In the genomic region with DNA sequence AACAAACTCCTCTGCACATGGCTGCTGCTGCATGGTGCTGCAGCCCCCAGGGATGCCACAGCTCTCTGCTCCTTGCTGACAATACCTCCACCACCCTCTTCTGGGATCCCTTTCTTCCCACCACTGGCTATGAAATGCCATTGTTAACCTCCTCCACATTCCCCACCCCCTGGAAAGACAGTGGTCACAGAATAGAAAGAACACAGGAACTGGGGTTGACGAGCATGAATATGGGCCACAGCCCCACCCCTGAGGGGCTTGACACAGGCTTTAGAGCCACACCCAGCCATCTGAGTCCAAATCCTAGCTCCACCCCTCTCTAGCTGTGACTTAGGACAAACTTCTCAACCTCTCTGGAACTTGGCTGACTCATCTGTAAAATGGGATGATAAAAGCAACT, we compare ENCODE assay signal across 15 cellular contexts. TPM values are rescaled to one million over a fixed set of nuclear protein-coding genes. Genes with fewer than 3 reads are reported as not detected.
DNase-seq lines count a peak whose midpoint lies in the region; ATAC-seq, FAIRE-seq and TF ChIP-seq lines count a peak whose summit lies in the region.
"Had no signal": no experiment of that assay in that cellular context is flagged by ENCODE, and none has a peak within 500 bp of the region (broad histone marks: within the 10 kb centered on the region; RNA-seq: fewer than 3 reads in every experiment).

No MANE protein-coding gene starts in this region.

- H3K4me1 Mint-ChIP-seq in CD8-positive, alpha-beta memory T cell = peaks cover 77 to 88% (median 78%) of the 10 kb centered on the region in 3 donors
- H3K4me1 Mint-ChIP-seq in astrocyte (ENCODE audit: low read depth, unreplicated experiment) = peaks cover 4% of the 10 kb centered on the region
- peaks cover 28 to 37% (median 33%) of the 10 kb centered on the region in 3 donors for H3K4me1 Mint-ChIP-seq in naive B cell

- H3K27ac Mint-ChIP-seq in CD8-positive, alpha-beta memory T cell = peak overlapping the region; percentile 76 to 100 (median 96)
- peak overlapping the region; percentile 43 for H3K27ac Mint-ChIP-seq in astrocyte (ENCODE audit: unreplicated experiment)
- peak overlapping the region in 4 of 6 donors; percentile 24 to 87 (median 71) for H3K27ac Mint-ChIP-seq in naive B cell
- H3K27ac Mint-ChIP-seq: dendritic cell treated with granulocyte-macrophage colony-stimulating factor and Interleukin-4, amounts not matched to agents 40 ng/mL and 50 ng/mL, for 4 days had no signal

- H3K4me3 ChIP-seq in CD8-positive, alpha-beta memory T cell (ENCODE audit: low read length) = peak overlapping the region; percentile 48
- H3K4me3 ChIP-seq in H7 (ENCODE audit: insufficient read depth, low read depth, low read length) (no peak overlapping the region), astrocyte (ENCODE audit: insufficient read depth, low read depth, low read length) (no peak overlapping the region)
- H3K4me3 ChIP-seq: K562 had no signal

- peaks cover 60% of the 10 kb centered on the region for H3K4me1 ChIP-seq in CD8-positive, alpha-beta memory T cell (ENCODE audit: insufficient read depth, low read length)
- H3K4me1 ChIP-seq in astrocyte (ENCODE audit: insufficient read depth, low read length) = peaks cover 20% of the 10 kb centered on the region
- H3K4me1 ChIP-seq: Caco-2 had no signal

- TF ChIP-seq POLR2A in H54 (IDR thresholded peaks at IDR 0.05; ENCODE audit: low read depth, low read length) = no peak

- H3K79me2 ChIP-seq in astrocyte (ENCODE audit: insufficient read depth, low read length) = no peaks in the 10 kb centered on the region

- H3K36me3 ChIP-seq in CD8-positive, alpha-beta memory T cell (ENCODE audit: insufficient read depth, low read length) = no peaks in the 10 kb centered on the region
- no peaks in the 10 kb centered on the region for H3K36me3 ChIP-seq in H7 (replicated peaks; ENCODE audit: control insufficient read depth, insufficient read depth, low read length)
- no peaks in the 10 kb centered on the region for H3K36me3 ChIP-seq in astrocyte (ENCODE audit: insufficient read depth, low read length)

- H2AFZ ChIP-seq in astrocyte (ENCODE audit: low read depth, low read length) = no peak overlapping the region

- no peak overlapping the region for H3K9ac ChIP-seq in astrocyte (ENCODE audit: low read length)

- DNase-seq in CD8-positive, alpha-beta memory T cell = peak in 1 of 5 donors; percentile 44
- DNase-seq in H7 = peak; percentile 58
- no peak for DNase-seq in astrocyte (ENCODE audit: low read depth)
- peak; percentile 11 for DNase-seq in naive B cell
- DNase-seq in HTR-8/SVneo (ENCODE audit: insufficient read length, low spot score) = no peak
- no peak for DNase-seq in H54 (ENCODE audit: insufficient read length, low spot score)
- DNase-seq: aorta, Caco-2, hippocampal formation, NCI-H1694, posterior cingulate gyrus had no signal

- FAIRE-seq in astrocyte (lab: Jason Lieb, UNC) (no peak), HTR-8/SVneo (lab: Jason Lieb, UNC) (no peak), H54 (lab: Jason Lieb, UNC) (no peak)
- FAIRE-seq: K562 had no signal

- no peaks in the 10 kb centered on the region for H3K27me3 Mint-ChIP-seq in CD8-positive, alpha-beta memory T cell
- H3K27me3 Mint-ChIP-seq in astrocyte (ENCODE audit: low read depth, unreplicated experiment) (peaks cover 24% of the 10 kb centered on the region), naive B cell (peaks cover 8 to 19% (median 13%) of the 10 kb centered on the region in 3 donors)

- no peak for TF ChIP-seq CTCF in astrocyte (IDR thresholded peaks at IDR 0.05; ENCODE audit: insufficient read depth, low read depth, low read length)

- POLR2A ChIA-PET in CD8-positive, alpha-beta memory T cell (lab: Charles Lee) = interaction anchor here (0.5 to 2.0 kb wide), 3 partner anchors 8 to 42 kb away, joined by 3 to 8 read pairs (median 4); no protein-coding TSS in a partner anchor

- peaks cover 0 to 3% (median 0%) of the 10 kb centered on the region in 3 donors for H3K36me3 Mint-ChIP-seq in CD8-positive, alpha-beta memory T cell
- H3K36me3 Mint-ChIP-seq in astrocyte (ENCODE audit: low read depth, unreplicated experiment) = no peaks in the 10 kb centered on the region
- no peaks in the 10 kb centered on the region for H3K36me3 Mint-ChIP-seq in naive B cell

- H3K9me3 ChIP-seq in CD8-positive, alpha-beta memory T cell (ENCODE audit: low read length) = no peaks in the 10 kb centered on the region
- no peaks in the 10 kb centered on the region for H3K9me3 ChIP-seq in astrocyte (ENCODE audit: insufficient read depth, low read depth, low read length)
- H3K9me3 ChIP-seq: Caco-2 had no signal

- H3K4me2 ChIP-seq in astrocyte (ENCODE audit: low read length) = no peak overlapping the region

- H3K4me3 Mint-ChIP-seq in CD8-positive, alpha-beta memory T cell = peak overlapping the region; percentile 59 to 80 (median 65)
- no peak overlapping the region for H3K4me3 Mint-ChIP-seq in astrocyte (ENCODE audit: unreplicated experiment)
- H3K4me3 Mint-ChIP-seq in naive B cell = peak overlapping the region; percentile 3 to 90 (median 60)
- H3K4me3 Mint-ChIP-seq: dendritic cell treated with granulocyte-macrophage colony-stimulating factor and Interleukin-4, amounts not matched to agents 40 ng/mL and 50 ng/mL, for 4 days had no signal

- ATAC-seq in naive B cell (ENCODE audit: low read depth in 2 of 2) = peak; percentile 62 to 66
- ATAC-seq in HG03354 (IDR thresholded peaks at IDR 0.05; ENCODE audit: poor library complexity, severe bottlenecking, unreplicated experiment) = no peak
- ATAC-seq in GM18870 (IDR thresholded peaks at IDR 0.05; ENCODE audit: unreplicated experiment) = no peak
- ATAC-seq: K562 had no signal

- H3K9me3 Mint-ChIP-seq in CD8-positive, alpha-beta memory T cell = no peaks in the 10 kb centered on the region
- H3K9me3 Mint-ChIP-seq in astrocyte (ENCODE audit: unreplicated experiment) = peaks cover 18% of the 10 kb centered on the region
- peaks cover 0 to 2% (median 0%) of the 10 kb centered on the region in 7 donors for H3K9me3 Mint-ChIP-seq in naive B cell
- H3K9me3 Mint-ChIP-seq: dendritic cell treated with granulocyte-macrophage colony-stimulating factor and Interleukin-4, amounts not matched to agents 40 ng/mL and 50 ng/mL, for 4 days had no signal

- CTCF ChIA-PET in CD8-positive, alpha-beta memory T cell (lab: Charles Lee) = interaction anchor here (1.1 to 2.2 kb wide), 3 partner anchors 12 to 246 kb away, joined by 3 to 13 read pairs (median 3); no protein-coding TSS in a partner anchor

- no peaks in the 10 kb centered on the region for H4K20me1 ChIP-seq in astrocyte (ENCODE audit: insufficient read depth, low read length)

- peak overlapping the region; percentile 57 for H3K27ac ChIP-seq in CD8-positive, alpha-beta memory T cell (ENCODE audit: low read depth, low read length)
- H3K27ac ChIP-seq in astrocyte (ENCODE audit: low read depth, low read length) = no peak overlapping the region

- H3K27me3 ChIP-seq in CD8-positive, alpha-beta memory T cell (ENCODE audit: insufficient read depth, low read length, poor library complexity, severe bottlenecking) = no peaks in the 10 kb centered on the region
- no peaks in the 10 kb centered on the region; the same call in 1 of the 2 replicates for H3K27me3 ChIP-seq in H7 (ENCODE audit: control insufficient read depth, insufficient read depth, low read length)
- no peaks in the 10 kb centered on the region for H3K27me3 ChIP-seq in astrocyte (ENCODE audit: insufficient read depth, low read length)

RNA-seq across cellular contexts. Expression of a gene that starts 47.3 kb away (rescaled TPM):
- total RNA-seq in CD8-positive, alpha-beta memory T cell = not detected
- 0.45 TPM for polyA plus RNA-seq in CD8-positive, alpha-beta memory T cell
- total RNA-seq in H7 (2014; rRNA removed; shearing (Covaris generic)) = 0.14 and 0.26 TPM in 2 replicates
- 0.12 and 0.18 TPM in 2 replicates for total RNA-seq in astrocyte
- polyA plus RNA-seq in naive B cell (ENCODE audit: low read depth in 6 of 6) = 1 to 10 TPM in 1 of 6 donors, under 1 TPM in 5; 0.33 to 1.0 (median 0.47) TPM

Comparison
In these comparisons a context has a peak if more than half of its experiments do, and no peak if none do; other contexts are left out.
1. DNase-seq: peak in H7 (single experiment) and naive B cell (single experiment); none in astrocyte (single experiment), HTR-8/SVneo (single experiment) and H54 (single experiment).
2. H3K27ac Mint-ChIP-seq: peak in every context shown above with its lines; median percentile 96 in CD8-positive, alpha-beta memory T cell; 71 in naive B cell; 43 in astrocyte.
3. ATAC-seq: peak in naive B cell (2 of 2); none in HG03354 (single experiment) and GM18870 (single experiment).